In genomic region chr3:122023335-122023734, GRCh38 we compare ENCODE assay signal across 1 cellular context.
TF ChIP-seq lines count a peak whose summit lies in the region.

No MANE protein-coding gene starts in this region.

TF ChIP-seq in IMR-90, 13 proteins besides CTCF, POLR2A, EP300 and RAD21:
- TF ChIP-seq RFX5 (IDR thresholded peaks at IDR 0.05; ENCODE audit: low read depth, low read length) (no peak), SMC3 (IDR thresholded peaks at IDR 0.05; ENCODE audit: low read depth, low read length) (no peak), NFE2L2 (IDR thresholded peaks at IDR 0.05; ENCODE audit: low read depth, low read length) (no peak), MAFK (IDR thresholded peaks at IDR 0.05; ENCODE audit: low read depth, low read length) (no peak), RCOR1 (IDR thresholded peaks at IDR 0.05; ENCODE audit: insufficient replicate concordance, low read length) (no peak), BHLHE40 (IDR thresholded peaks at IDR 0.05; ENCODE audit: low read depth, low read length) (no peak), MAZ (IDR thresholded peaks at IDR 0.05; ENCODE audit: borderline replicate concordance, low read depth, low read length) (no peak), CHD1 (IDR thresholded peaks at IDR 0.05; ENCODE audit: low read depth, low read length) (no peak), MXI1 (IDR thresholded peaks at IDR 0.05; ENCODE audit: borderline replicate concordance, low read depth, low read length) (no peak), CEBPB (IDR thresholded peaks at IDR 0.05; ENCODE audit: low read depth, low read length) (no peak), FOS (IDR thresholded peaks at IDR 0.05; ENCODE audit: low read depth, low read length) (no peak)
- TF ChIP-seq, protein P1, sequence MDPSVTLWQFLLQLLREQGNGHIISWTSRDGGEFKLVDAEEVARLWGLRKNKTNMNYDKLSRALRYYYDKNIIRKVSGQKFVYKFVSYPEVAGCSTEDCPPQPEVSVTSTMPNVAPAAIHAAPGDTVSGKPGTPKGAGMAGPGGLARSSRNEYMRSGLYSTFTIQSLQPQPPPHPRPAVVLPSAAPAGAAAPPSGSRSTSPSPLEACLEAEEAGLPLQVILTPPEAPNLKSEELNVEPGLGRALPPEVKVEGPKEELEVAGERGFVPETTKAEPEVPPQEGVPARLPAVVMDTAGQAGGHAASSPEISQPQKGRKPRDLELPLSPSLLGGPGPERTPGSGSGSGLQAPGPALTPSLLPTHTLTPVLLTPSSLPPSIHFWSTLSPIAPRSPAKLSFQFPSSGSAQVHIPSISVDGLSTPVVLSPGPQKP (IDR thresholded peaks at IDR 0.05; ENCODE audit: borderline replicate concordance, low read depth, low read length) = no peak
- TF ChIP-seq, protein P2, sequence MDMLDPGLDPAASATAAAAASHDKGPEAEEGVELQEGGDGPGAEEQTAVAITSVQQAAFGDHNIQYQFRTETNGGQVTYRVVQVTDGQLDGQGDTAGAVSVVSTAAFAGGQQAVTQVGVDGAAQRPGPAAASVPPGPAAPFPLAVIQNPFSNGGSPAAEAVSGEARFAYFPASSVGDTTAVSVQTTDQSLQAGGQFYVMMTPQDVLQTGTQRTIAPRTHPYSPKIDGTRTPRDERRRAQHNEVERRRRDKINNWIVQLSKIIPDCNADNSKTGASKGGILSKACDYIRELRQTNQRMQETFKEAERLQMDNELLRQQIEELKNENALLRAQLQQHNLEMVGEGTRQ (IDR thresholded peaks at IDR 0.05; ENCODE audit: low read depth, low read length) = no peak
